ENCODE assay signal across 17 cellular contexts in the genomic region with DNA sequence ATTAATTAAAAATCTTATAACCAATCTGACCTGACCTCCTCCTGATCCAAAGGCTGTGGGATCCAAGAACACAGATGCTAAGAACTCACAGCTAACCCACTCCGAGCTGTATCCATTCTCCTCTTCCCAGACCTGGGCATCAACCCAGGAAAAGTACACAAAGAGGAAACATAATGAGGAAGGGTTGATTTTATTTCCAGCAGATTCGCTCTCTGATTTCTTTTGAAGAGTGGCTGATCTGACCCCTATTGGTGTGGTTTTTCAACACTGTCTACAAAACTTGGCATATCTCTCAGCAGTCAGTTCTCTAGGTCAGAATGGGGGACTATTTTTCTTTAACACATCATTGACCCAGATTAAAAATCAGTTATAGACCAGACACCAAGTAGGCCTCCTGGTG.
A peak's percentile ranks its signal among the peaks of the same experiment; 100 is the strongest.
DNase-seq lines count a peak whose midpoint lies in the region; ATAC-seq, FAIRE-seq and TF ChIP-seq lines count a peak whose summit lies in the region.
"Had no signal": no experiment of that assay in that cellular context is flagged by ENCODE, and none has a peak within 500 bp of the region (broad histone marks: within the 10 kb centered on the region; RNA-seq: fewer than 3 reads in every experiment).

No MANE protein-coding gene starts in this region.

- H3K4me2 ChIP-seq in BLaER1 treated with 17β-estradiol and CSF1 and Interleukin-3, amounts not matched to agents 10 nM and 100 nM: peak overlapping the region in 10 of 11 experiments; percentile 10 to 62 (median 50); a peak in 16 of 22 replicates
- H3K4me2 ChIP-seq: A549 had no signal

- no peaks in the 10 kb centered on the region for H3K27me3 ChIP-seq in BLaER1 treated with 17β-estradiol and CSF1 and Interleukin-3, amounts not matched to agents 10 nM and 100 nM
- peaks cover 2% of the 10 kb centered on the region; the same call in 1 of the 2 replicates for H3K27me3 ChIP-seq in Panc1 (ENCODE audit: control insufficient read depth, insufficient read depth, low read length)
- H3K27me3 ChIP-seq: SJSA1 had no signal

- no peaks in the 10 kb centered on the region for H3K36me3 ChIP-seq in BLaER1 treated with 17β-estradiol and CSF1 and Interleukin-3, amounts not matched to agents 10 nM and 100 nM
- H3K36me3 ChIP-seq in Panc1 (ENCODE audit: control insufficient read depth, insufficient read depth, low read length): no peaks in the 10 kb centered on the region
- H3K36me3 ChIP-seq: SJSA1 had no signal

- H3K4me3 ChIP-seq in BLaER1 treated with 17β-estradiol and CSF1 and Interleukin-3, amounts not matched to agents 10 nM and 100 nM: no peak overlapping the region
- H3K4me3 ChIP-seq in Panc1 (ENCODE audit: low read depth in 2 of 2, low read length in 2 of 2): no peak overlapping the region
- no peak overlapping the region for H3K4me3 ChIP-seq in fibroblast of mammary gland (ENCODE audit: control insufficient read depth, low read depth, low read length)
- H3K4me3 ChIP-seq: A549, SJSA1 had no signal

- CTCF ChIA-PET in Panc1 (lab: Charles Lee): no interaction called here

- in situ Hi-C loops in Panc1 (cut with HindIII; ENCODE audit: low pct_unique_long_range_greater_than_20kb, low sequenced_read_pairs): no loop called here

- no peak for DNase-seq in Panc1 (ENCODE audit: low read depth, low spot score)
- no peak for DNase-seq in fibroblast of mammary gland (ENCODE audit: low read depth)
- DNase-seq in pons (ENCODE audit: low spot score): peak; percentile 93
- no peak for DNase-seq in stimulated activated naive CD8-positive, alpha-beta T cell treated with anti-CD3 and anti-CD28 coated beads, Interleukin-15, Interleukin-2, amounts not matched to agents 100 U/mL and 50 U/mL, for 24 hours
- DNase-seq in D721Med (ENCODE audit: insufficient read length, low spot score): no peak
- DNase-seq: CD4-positive, alpha-beta T cell; DND-41; GF-D8; NCI-H146; NCI-H2107; NCI-H345; NCI-H526 treated with DMSO at 0.1 percent for 48 hours had no signal

- no peak overlapping the region for H3K9ac ChIP-seq in BLaER1 treated with 17β-estradiol and CSF1 and Interleukin-3, amounts not matched to agents 10 nM and 100 nM

- BruUV-seq in Panc1 (replicated peaks; lab: Mats Ljungman, UMichigan): no TSS peak

- H4K20me1 ChIP-seq in BLaER1 treated with 17β-estradiol and CSF1 and Interleukin-3, amounts not matched to agents 10 nM and 100 nM: no peaks in the 10 kb centered on the region

- TF ChIP-seq CTCF in Panc1 (IDR thresholded peaks at IDR 0.05): 0 out of 2 replicates have a peak, but pooled peaks have one; percentile 16
- peak; percentile 2 for TF ChIP-seq CTCF in fibroblast of mammary gland (conservative IDR thresholded peaks at IDR 0.05; ENCODE audit: control insufficient read depth, insufficient read depth, low read depth, low read length)
- no peak for TF ChIP-seq CTCF in D721Med (IDR thresholded peaks at IDR 0.05; ENCODE audit: insufficient read depth, missing control alignments)

- no peak overlapping the region for H3K27ac ChIP-seq in BLaER1 treated with 17β-estradiol and CSF1 and Interleukin-3, amounts not matched to agents 10 nM and 100 nM
- no peak overlapping the region for H3K27ac ChIP-seq in Panc1 (ENCODE audit: low read length)
- H3K27ac ChIP-seq: A549, SJSA1 had no signal

- peaks cover 0 to 14% (median 11%) of the 10 kb centered on the region in 10 experiments; a peak in 17 of 20 replicates for H3K4me1 ChIP-seq in BLaER1 treated with 17β-estradiol and CSF1 and Interleukin-3, amounts not matched to agents 10 nM and 100 nM
- H3K4me1 ChIP-seq in Panc1 (ENCODE audit: control insufficient read depth, insufficient read depth, low read length): no peaks in the 10 kb centered on the region
- H3K4me1 ChIP-seq: A549, SJSA1 had no signal

- H3K9me3 ChIP-seq in BLaER1 treated with 17β-estradiol and CSF1 and Interleukin-3, amounts not matched to agents 10 nM and 100 nM (replicated peaks in 1 of 11): peaks cover 10 to 20% (median 12%) of the 10 kb centered on the region in 11 experiments
- no peaks in the 10 kb centered on the region for H3K9me3 ChIP-seq in Panc1 (ENCODE audit: control insufficient read depth, insufficient read depth, low read depth, low read length)
- H3K9me3 ChIP-seq: A549, SJSA1 had no signal

- POLR2A ChIA-PET in Panc1 (lab: Charles Lee): no interaction called here

- no peak for FAIRE-seq in D721Med (lab: Jason Lieb, UNC)
- FAIRE-seq: A549 had no signal

- intact Hi-C loops in Panc1 (cut with micrococcal nuclease; ENCODE audit: unreplicated experiment): no loop called here

- ATAC-seq in Panc1 (no peak), GM19463 (IDR thresholded peaks at IDR 0.05; ENCODE audit: unreplicated experiment) (no peak), GM21515 (IDR thresholded peaks at IDR 0.05; ENCODE audit: unreplicated experiment) (no peak)
- ATAC-seq in stimulated activated naive CD8-positive, alpha-beta T cell treated with anti-CD3 and anti-CD28 coated beads, Interleukin-15, Interleukin-2, amounts not matched to agents 100 U/mL and 50 U/mL, for 24 hours: no peak
- ATAC-seq: A549 had no signal
